15 cellular contexts compared by ENCODE assay signal in genomic region chr15:38992541-38993334, GRCh38.
"Had no signal": no experiment of that assay in that cellular context is flagged by ENCODE, and none has a peak within 500 bp of the region (broad histone marks: within the 10 kb centered on the region; RNA-seq: fewer than 3 reads in every experiment).

No MANE protein-coding gene starts in this region.

- H3K27me3 Mint-ChIP-seq: brain had no signal

- H3K27ac ChIP-seq: thyroid gland had no signal

- H3K4me1 ChIP-seq: thyroid gland had no signal

- H3K4me3 Mint-ChIP-seq: activated CD8-positive, alpha-beta memory T cell treated with anti-CD3 and anti-CD28 coated beads, Interleukin-2, amount 10 ng/mL, durations not matched to agents 7 days and 5 days; activated naive CD4-positive, alpha-beta T cell treated with anti-CD3 and anti-CD28 coated beads, Interleukin-2, amount 50 U/mL, for 24 hours; activated T-cell treated with anti-CD3 and anti-CD28 coated beads, Interleukin-2, amount 50 U/mL, for 24 hours; brain; naive thymus-derived CD4-positive, alpha-beta T cell; stimulated activated effector memory CD8-positive, alpha-beta T cell treated with anti-CD3 and anti-CD28 coated beads, Interleukin-12 subunit alpha, Interleukin-12 subunit beta, amount 100 ng/mL, for 72 hours had no signal

- H3K27ac Mint-ChIP-seq: activated CD8-positive, alpha-beta memory T cell treated with anti-CD3 and anti-CD28 coated beads, Interleukin-2, amount 10 ng/mL, durations not matched to agents 7 days and 5 days; activated naive CD4-positive, alpha-beta T cell treated with anti-CD3 and anti-CD28 coated beads, Interleukin-2, amount 50 U/mL, for 24 hours; activated T-cell treated with anti-CD3 and anti-CD28 coated beads, Interleukin-2, amount 50 U/mL, for 24 hours; naive thymus-derived CD4-positive, alpha-beta T cell; stimulated activated effector memory CD8-positive, alpha-beta T cell treated with anti-CD3 and anti-CD28 coated beads, Interleukin-12 subunit alpha, Interleukin-12 subunit beta, amount 100 ng/mL, for 72 hours had no signal

- H3K36me3 Mint-ChIP-seq: activated CD8-positive, alpha-beta memory T cell treated with anti-CD3 and anti-CD28 coated beads, Interleukin-2, amount 10 ng/mL, durations not matched to agents 7 days and 5 days; activated naive CD4-positive, alpha-beta T cell treated with anti-CD3 and anti-CD28 coated beads, Interleukin-2, amount 50 U/mL, for 24 hours; brain; naive thymus-derived CD4-positive, alpha-beta T cell; stimulated activated effector memory CD8-positive, alpha-beta T cell treated with anti-CD3 and anti-CD28 coated beads, Interleukin-12 subunit alpha, Interleukin-12 subunit beta, amount 100 ng/mL, for 72 hours had no signal

- H3K4me3 ChIP-seq: dorsolateral prefrontal cortex, thyroid gland had no signal

- H3K27me3 ChIP-seq: dorsolateral prefrontal cortex, thyroid gland had no signal

- H3K9me3 ChIP-seq: thyroid gland had no signal

- H3K36me3 ChIP-seq: thyroid gland had no signal

- H3K9me3 Mint-ChIP-seq: activated naive CD4-positive, alpha-beta T cell treated with anti-CD3 and anti-CD28 coated beads, Interleukin-2, amount 50 U/mL, for 24 hours; activated T-cell treated with anti-CD3 and anti-CD28 coated beads, Interleukin-2, amount 50 U/mL, for 24 hours; brain; stimulated activated effector memory CD8-positive, alpha-beta T cell treated with anti-CD3 and anti-CD28 coated beads, Interleukin-12 subunit alpha, Interleukin-12 subunit beta, amount 100 ng/mL, for 72 hours had no signal

- DNase-seq: activated CD4-positive, alpha-beta T cell treated with anti-CD3 and anti-CD28 coated beads for 1 hour; activated CD4-positive, alpha-beta T cell treated with anti-CD3 and anti-CD28 coated beads, Interleukin-2, amount 50 U/mL, for 48 hours; activated CD8-positive, alpha-beta memory T cell treated with anti-CD3 and anti-CD28 coated beads, Interleukin-2, amount 10 ng/mL, durations not matched to agents 7 days and 5 days; activated effector memory CD4-positive, alpha-beta T cell treated with Interleukin-2 at 50 U/mL for 16 hours; activated T-cell treated with anti-CD3 and anti-CD28 coated beads, Interleukin-2, amount 50 U/mL, for 24 hours; amygdala; dorsolateral prefrontal cortex; foreskin melanocyte; islet precursor cell; naive thymus-derived CD4-positive, alpha-beta T cell; T-helper 9 cell; thyroid gland had no signal

- H3K4me1 Mint-ChIP-seq: activated CD8-positive, alpha-beta memory T cell treated with anti-CD3 and anti-CD28 coated beads, Interleukin-2, amount 10 ng/mL, durations not matched to agents 7 days and 5 days; activated naive CD4-positive, alpha-beta T cell treated with anti-CD3 and anti-CD28 coated beads, Interleukin-2, amount 50 U/mL, for 24 hours; stimulated activated effector memory CD8-positive, alpha-beta T cell treated with anti-CD3 and anti-CD28 coated beads, Interleukin-12 subunit alpha, Interleukin-12 subunit beta, amount 100 ng/mL, for 72 hours had no signal
